11 cellular contexts compared by ENCODE assay signal in the genomic region with DNA sequence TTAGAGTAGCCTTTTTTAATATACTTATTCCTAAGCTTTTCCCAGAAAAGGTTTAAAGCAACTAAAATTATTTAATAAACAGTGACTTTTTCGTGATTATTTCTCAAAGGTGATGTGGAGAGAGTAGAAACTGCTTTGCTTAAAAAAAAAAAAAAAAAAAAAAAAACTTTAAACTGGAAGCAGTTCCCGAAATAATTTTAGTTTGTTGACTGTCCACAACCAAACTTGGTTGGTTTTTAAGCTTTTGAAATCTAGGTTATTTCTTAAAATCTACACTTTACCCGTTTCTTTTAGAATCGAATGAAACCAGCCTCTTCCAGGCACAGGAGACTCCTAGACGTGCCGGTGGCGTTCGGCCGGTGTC. TPM values are rescaled to one million over a fixed set of nuclear protein-coding genes. Genes with fewer than 3 reads are reported as not detected.
DNase-seq lines count a peak whose midpoint lies in the region; ATAC-seq and TF ChIP-seq lines count a peak whose summit lies in the region.
"Had no signal": no experiment of that assay in that cellular context is flagged by ENCODE, and none has a peak within 500 bp of the region (broad histone marks: within the 10 kb centered on the region; RNA-seq: fewer than 3 reads in every experiment).

No MANE protein-coding gene starts in this region.

- no peak for DNase-seq in activated T-cell treated with anti-CD3 and anti-CD28 coated beads, Interleukin-2, amount 50 U/mL, for 24 hours
- no peak for DNase-seq in activated T-cell treated with anti-CD3 and anti-CD28 coated beads, Interleukin-2, amount 50 U/mL, for 1 hour
- no peak for DNase-seq in endodermal cell
- DNase-seq in transverse colon, result no peak
- no peak for DNase-seq in activated CD4-positive, alpha-beta T cell treated with anti-CD3 and anti-CD28 coated beads, Interleukin-2, amount 50 U/mL, for 48 hours
- no peak for DNase-seq in activated naive CD4-positive, alpha-beta T cell treated with Interleukin-2 at 50 U/mL for 16 hours
- DNase-seq: 8988T; activated CD4-positive, alpha-beta T cell treated with anti-CD3 and anti-CD28 coated beads, Interleukin-2, amount 10 ng/mL, durations not matched to agents 7 days and 5 days had no signal

- H3K4me3 Mint-ChIP-seq in activated T-cell treated with anti-CD3 and anti-CD28 coated beads, Interleukin-2, amount 50 U/mL, for 24 hours, result peak overlapping the region; percentile 46
- H3K4me3 Mint-ChIP-seq in endodermal cell, result peak overlapping the region; percentile 15
- H3K4me3 Mint-ChIP-seq: activated CD4-positive, alpha-beta T cell treated with anti-CD3 and anti-CD28 coated beads, Interleukin-2, amount 10 ng/mL, durations not matched to agents 7 days and 5 days had no signal

- in situ Hi-C loops in transverse colon (cut with MboI; ENCODE audit: low pct_ligation_motif_present in 1 of 4, low pct_unique_long_range_greater_than_20kb in 1 of 4, low sequenced_read_pairs in 3 of 4), result loop anchor here (5.0 to 25.0 kb wide), 6 partner anchors 238 to 995 kb away; a partner anchor contains a TSS

- no peak for ATAC-seq in HG03571 (IDR thresholded peaks at IDR 0.05; ENCODE audit: unreplicated experiment)

- H3K9me3 ChIP-seq in endodermal cell (ENCODE audit: control insufficient read depth, low read length), result no peaks in the 10 kb centered on the region
- no peaks in the 10 kb centered on the region for H3K9me3 ChIP-seq in mucosa of stomach (ENCODE audit: control insufficient read depth, low read length)
- H3K9me3 ChIP-seq in transverse colon, result no peaks in the 10 kb centered on the region
- H3K9me3 ChIP-seq: SJSA1 had no signal

- H3K4me1 ChIP-seq in endodermal cell (ENCODE audit: control insufficient read depth, insufficient read depth, low read length), result peaks cover 3% of the 10 kb centered on the region
- H3K4me1 ChIP-seq in mucosa of stomach (ENCODE audit: control insufficient read depth, insufficient read depth, low read length), result no peaks in the 10 kb centered on the region
- peaks cover under 1 to 70% (median 29%) of the 10 kb centered on the region in 4 donors for H3K4me1 ChIP-seq in transverse colon
- H3K4me1 ChIP-seq: SJSA1 had no signal

- no peak for TF ChIP-seq POLR2A in transverse colon (IDR thresholded peaks at IDR 0.05)

- intact Hi-C loops in transverse colon (cut with DNase I; ENCODE audit: low total_unique reads), result loop anchor here (5.0 to 10.0 kb wide), 2 partner anchors 238 to 290 kb away; a partner anchor contains a TSS

- no peaks in the 10 kb centered on the region for H3K36me3 Mint-ChIP-seq in activated T-cell treated with anti-CD3 and anti-CD28 coated beads, Interleukin-2, amount 50 U/mL, for 24 hours (ENCODE audit: low read depth)
- no peaks in the 10 kb centered on the region for H3K36me3 Mint-ChIP-seq in endodermal cell (ENCODE audit: low read depth)

- TF ChIP-seq CTCF in endodermal cell (conservative IDR thresholded peaks at IDR 0.05) (no peak), transverse colon (IDR thresholded peaks at IDR 0.05) (no peak)

- no peak for TF ChIP-seq EP300 in transverse colon (IDR thresholded peaks at IDR 0.05; ENCODE audit: low read depth)

- H3K27me3 Mint-ChIP-seq in activated T-cell treated with anti-CD3 and anti-CD28 coated beads, Interleukin-2, amount 50 U/mL, for 24 hours, result peaks cover 66% of the 10 kb centered on the region
- H3K27me3 Mint-ChIP-seq in endodermal cell (ENCODE audit: insufficient read depth), result peaks cover 91% of the 10 kb centered on the region

- H3K36me3 ChIP-seq in endodermal cell (ENCODE audit: control insufficient read depth, insufficient read depth, low read length) (no peaks in the 10 kb centered on the region), mucosa of stomach (ENCODE audit: control insufficient read depth, insufficient read depth, low read length) (no peaks in the 10 kb centered on the region), transverse colon (no peaks in the 10 kb centered on the region)
- H3K36me3 ChIP-seq: SJSA1 had no signal

- H3K27me3 ChIP-seq in endodermal cell (ENCODE audit: control insufficient read depth, insufficient read depth, low read length, poor library complexity, severe bottlenecking) (peaks cover 90% of the 10 kb centered on the region), mucosa of stomach (ENCODE audit: control insufficient read depth, insufficient read depth, low read length) (no peaks in the 10 kb centered on the region), transverse colon (no peaks in the 10 kb centered on the region)
- H3K27me3 ChIP-seq: SJSA1 had no signal

- no peaks in the 10 kb centered on the region for H3K9me3 Mint-ChIP-seq in activated T-cell treated with anti-CD3 and anti-CD28 coated beads, Interleukin-2, amount 50 U/mL, for 24 hours
- H3K9me3 Mint-ChIP-seq in endodermal cell, result no peaks in the 10 kb centered on the region
- H3K9me3 Mint-ChIP-seq: activated CD4-positive, alpha-beta T cell treated with anti-CD3 and anti-CD28 coated beads, Interleukin-2, amount 10 ng/mL, durations not matched to agents 7 days and 5 days had no signal

- H3K9ac ChIP-seq in endodermal cell (ENCODE audit: extremely low read depth, low read length, poor library complexity, severe bottlenecking) (no peak overlapping the region), mucosa of stomach (ENCODE audit: low read length) (peak overlapping the region; percentile 53)

- WGBS in endodermal cell (ENCODE audit: insufficient coverage in 1 of 2, insufficient read length in 1 of 2), 2 experiments, result 0 to 7% methylated on average over 1 to 9 of the region's 9 CpGs
- 19 to 37% methylated on average over 4 to 9 of the region's 9 CpGs for WGBS in transverse colon (ENCODE audit: low coverage in 1 of 2), 2 donors

- H3K4me1 Mint-ChIP-seq in activated T-cell treated with anti-CD3 and anti-CD28 coated beads, Interleukin-2, amount 50 U/mL, for 24 hours (ENCODE audit: low read depth), result peaks cover 10% of the 10 kb centered on the region
- H3K4me1 Mint-ChIP-seq in endodermal cell, result peaks cover 9% of the 10 kb centered on the region

- H3K4me3 ChIP-seq in endodermal cell (ENCODE audit: low read length) (peak overlapping the region; percentile 55), mucosa of stomach (ENCODE audit: low read length) (no peak overlapping the region), transverse colon (peak overlapping the region in 3 of 4 donors; percentile 17 to 47 (median 25))
- H3K4me3 ChIP-seq: SJSA1 had no signal

- no peak overlapping the region for H3K27ac Mint-ChIP-seq in activated T-cell treated with anti-CD3 and anti-CD28 coated beads, Interleukin-2, amount 50 U/mL, for 24 hours
- H3K27ac Mint-ChIP-seq in endodermal cell, result no peak overlapping the region
- H3K27ac Mint-ChIP-seq: activated CD4-positive, alpha-beta T cell treated with anti-CD3 and anti-CD28 coated beads, Interleukin-2, amount 10 ng/mL, durations not matched to agents 7 days and 5 days had no signal

- H3K27ac ChIP-seq in endodermal cell (ENCODE audit: low read depth, low read length) (no peak overlapping the region), transverse colon (peak overlapping the region; percentile 71 to 98 (median 78))
- H3K27ac ChIP-seq: SJSA1 had no signal

RNA-seq across cellular contexts. Expression of a gene that starts 7.2 kb away (rescaled TPM):
- total RNA-seq in endodermal cell (1 to 10 TPM; 3.3 to 3.4 TPM), transverse colon (10 to 100 TPM in 3 of 4 donors, 1 to 10 TPM in 1; 2.6 to 35.2 (median 23.8) TPM)
- 5.7 TPM for polyA plus RNA-seq in endodermal cell (2013, experiment 1 of 2)
- 8.0 TPM for polyA plus RNA-seq in endodermal cell (2013, experiment 2 of 2)
